ENCODE assay signal across 9 cellular contexts in genomic region chr19:55173717-55174409, GRCh38. TPM values are rescaled to one million over a fixed set of nuclear protein-coding genes. Genes with fewer than 3 reads are reported as not detected.
DNase-seq lines count a peak whose midpoint lies in the region; ATAC-seq and TF ChIP-seq lines count a peak whose summit lies in the region.
"Had no signal": no experiment of that assay in that cellular context is flagged by ENCODE, and none has a peak within 500 bp of the region (broad histone marks: within the 10 kb centered on the region; RNA-seq: fewer than 3 reads in every experiment).

No MANE protein-coding gene starts in this region.

- H4K20me1 ChIP-seq in osteoblast (ENCODE audit: insufficient read depth, low read length), result peaks cover 2% of the 10 kb centered on the region

- H3K9me3 ChIP-seq in osteoblast (ENCODE audit: low read depth, low read length), result no peaks in the 10 kb centered on the region

- ATAC-seq in GM21423 (IDR thresholded peaks at IDR 0.05; ENCODE audit: unreplicated experiment), result no peak

- no peak overlapping the region for H3K27ac ChIP-seq in osteoblast (ENCODE audit: low read depth, low read length)
- H3K27ac ChIP-seq: C4-2B had no signal

- H2AFZ ChIP-seq in osteoblast (ENCODE audit: low read length), result peak overlapping the region; percentile 85

- H3K4me1 ChIP-seq in osteoblast (ENCODE audit: insufficient read depth, low read length), result peaks cover 9% of the 10 kb centered on the region

- no peak for TF ChIP-seq CTCF in osteoblast (IDR thresholded peaks at IDR 0.05; ENCODE audit: extremely low read depth, low read depth, low read length)

- no peaks in the 10 kb centered on the region for H3K36me3 ChIP-seq in osteoblast (ENCODE audit: insufficient read depth, low read length)

- H3K79me2 ChIP-seq in osteoblast (ENCODE audit: insufficient read depth, low read length), result no peaks in the 10 kb centered on the region

- H3K4me2 ChIP-seq in osteoblast (ENCODE audit: insufficient read depth, low read length), result peak overlapping the region; percentile 89

- peaks cover 2% of the 10 kb centered on the region for H3K27me3 ChIP-seq in osteoblast (ENCODE audit: insufficient read depth, low read length)

- peak overlapping the region; percentile 80 for H3K4me3 ChIP-seq in osteoblast (ENCODE audit: insufficient read depth, low read length)

- DNase-seq in NCI-H1436 (lab: John Stamatoyannopoulos, UW), result peak; percentile 91
- DNase-seq in NCI-H1436 treated with DMSO at 0.1 percent for 48 hours (lab: John Stamatoyannopoulos, UW), result no peak
- DNase-seq in NCI-H2227 treated with DMSO at 0.1 percent for 48 hours (lab: John Stamatoyannopoulos, UW), result peak; percentile 97
- peak; percentile 79 to 80 for DNase-seq in activated T-cell treated with anti-CD3 and anti-CD28 coated beads, Interleukin-2, amount 50 U/mL, for 48 hours
- peak; percentile 82 for DNase-seq in foreskin melanocyte
- peak; percentile 99 for DNase-seq in osteoblast (ENCODE audit: insufficient read length, low spot score, missing footprints)
- DNase-seq in NCI-H1417 treated with DMSO at 0.1 percent for 48 hours (lab: John Stamatoyannopoulos, UW), result no peak

RNA-seq across cellular contexts. Expression of gene SYT5, which starts 6.2 kb away (rescaled TPM):
- not detected in 2 replicates for total RNA-seq in osteoblast

RNA-seq across cellular contexts. Expression of gene DNAAF3, which starts 7.5 kb away (rescaled TPM):
- total RNA-seq in osteoblast, result 0.59 and 0.72 TPM in 2 replicates

RNA-seq across cellular contexts. Expression of gene TNNI3, which starts 16.3 kb away (rescaled TPM):
- not detected in 2 replicates for total RNA-seq in osteoblast

RNA-seq across cellular contexts. Expression of gene TNNT1, which starts 24.9 kb away (rescaled TPM):
- 0.29 TPM in 1 of 2 replicates, not detected in the other for total RNA-seq in osteoblast

RNA-seq across cellular contexts. Expression of gene PTPRH, which starts 35.4 kb away (rescaled TPM):
- 0.88 and 1.1 TPM in 2 replicates for total RNA-seq in osteoblast

Comparison
In these comparisons a context has a peak if more than half of its experiments do, and no peak if none do; other contexts are left out.
1. DNase-seq: peak in NCI-H1436 (single experiment), NCI-H2227 treated with DMSO at 0.1 percent for 48 hours (single experiment), activated T-cell treated with anti-CD3 and anti-CD28 coated beads, Interleukin-2, amount 50 U/mL, for 48 hours (2 of 2), foreskin melanocyte (single experiment) and osteoblast (single experiment); none in NCI-H1436 treated with DMSO at 0.1 percent for 48 hours (single experiment) and NCI-H1417 treated with DMSO at 0.1 percent for 48 hours (single experiment).